In genomic region chr1:94714552-94714951, GRCh38 we compare ENCODE assay signal across 1 cellular context.
TF ChIP-seq lines count a peak whose summit lies in the region.

No MANE protein-coding gene starts in this region.

TF ChIP-seq in IMR-90, 13 proteins besides CTCF, POLR2A, EP300 and RAD21:
- no peak for TF ChIP-seq NFE2L2 (IDR thresholded peaks at IDR 0.05; ENCODE audit: low read depth, low read length)
- TF ChIP-seq SMC3 (IDR thresholded peaks at IDR 0.05; ENCODE audit: low read depth, low read length), result no peak
- no peak for TF ChIP-seq USF2 (IDR thresholded peaks at IDR 0.05; ENCODE audit: low read depth, low read length)
- no peak for TF ChIP-seq BHLHE40 (IDR thresholded peaks at IDR 0.05; ENCODE audit: low read depth, low read length)
- TF ChIP-seq MXI1 (IDR thresholded peaks at IDR 0.05; ENCODE audit: borderline replicate concordance, low read depth, low read length), result no peak
- TF ChIP-seq CEBPB (IDR thresholded peaks at IDR 0.05; ENCODE audit: low read depth, low read length), result no peak
- TF ChIP-seq FOS (IDR thresholded peaks at IDR 0.05; ENCODE audit: low read depth, low read length), result no peak
- no peak for TF ChIP-seq CHD1 (IDR thresholded peaks at IDR 0.05; ENCODE audit: low read depth, low read length)
- TF ChIP-seq MAFK (IDR thresholded peaks at IDR 0.05; ENCODE audit: low read depth, low read length), result no peak
- no peak for TF ChIP-seq RFX5 (IDR thresholded peaks at IDR 0.05; ENCODE audit: low read depth, low read length)
- TF ChIP-seq MAZ (IDR thresholded peaks at IDR 0.05; ENCODE audit: borderline replicate concordance, low read depth, low read length), result no peak
- TF ChIP-seq ELK1 (IDR thresholded peaks at IDR 0.05; ENCODE audit: borderline replicate concordance, low read depth, low read length), result no peak
- TF ChIP-seq RCOR1 (IDR thresholded peaks at IDR 0.05; ENCODE audit: insufficient replicate concordance, low read length), result no peak
TF ChIP-seq in IMR-90: peak in this region for 0.
